ENCODE assay signal across 1 cellular context in genomic region chr9:116141864-116142561, GRCh38.
TF ChIP-seq lines count a peak whose summit lies in the region.

No MANE protein-coding gene starts in this region.

TF ChIP-seq in IMR-90, 13 proteins besides CTCF, POLR2A, EP300 and RAD21:
- peak; percentile 27; the same call in 1 of the 2 replicates for TF ChIP-seq CEBPB (IDR thresholded peaks at IDR 0.05; ENCODE audit: low read depth, low read length)
- TF ChIP-seq MAZ (IDR thresholded peaks at IDR 0.05; ENCODE audit: borderline replicate concordance, low read depth, low read length) = no peak
TF ChIP-seq in IMR-90: peak in this region for 1.
